Comparison of ENCODE assay signal across 18 cellular contexts in genomic region chr3:189794518-189794917, GRCh38.
"Had no signal": no experiment of that assay in that cellular context is flagged by ENCODE, and none has a peak within 500 bp of the region (broad histone marks: within the 10 kb centered on the region; RNA-seq: fewer than 3 reads in every experiment).

No MANE protein-coding gene starts in this region.

- DNase-seq: activated CD4-positive, alpha-beta memory T cell treated with anti-CD3 and anti-CD28 coated beads for 36 hours; activated CD4-positive, alpha-beta T cell treated with anti-CD3 and anti-CD28 coated beads for 4 hours; activated naive CD4-positive, alpha-beta T cell treated with Interleukin-2 at 50 U/mL for 16 hours; activated naive CD8-positive, alpha-beta T cell treated with anti-CD3 and anti-CD28 coated beads, Interleukin-2, amount 10 ng/mL, durations not matched to agents 7 days and 5 days; amygdala; effector CD8-positive, alpha-beta T cell; foreskin fibroblast; hypothalamus; kidney; right lobe of liver; stimulated activated CD4-positive, alpha-beta T cell treated with anti-CD3 and anti-CD28 coated beads, Interleukin-4, amount 100 ng/mL, for 1 hour; stimulated activated naive CD8-positive, alpha-beta T cell treated with anti-CD3 and anti-CD28 coated beads, Interleukin-15, amount 100 ng/mL, for 72 hours had no signal

- H3K27me3 ChIP-seq: cardiac muscle cell, right lobe of liver had no signal

- H3K4me1 ChIP-seq: parathyroid adenoma, right lobe of liver had no signal

- H3K4me3 ChIP-seq: cardiac muscle cell, lung, right lobe of liver, smooth muscle cell had no signal

- ATAC-seq: left lobe of liver; right lobe of liver; stimulated activated naive CD8-positive, alpha-beta T cell treated with anti-CD3 and anti-CD28 coated beads, Interleukin-15, amount 100 ng/mL, for 72 hours; WTC11 had no signal

- H3K9me3 ChIP-seq: right lobe of liver had no signal

- H3K27ac ChIP-seq: cardiac muscle cell, parathyroid adenoma, right lobe of liver had no signal

- H3K36me3 ChIP-seq: cardiac muscle cell, right lobe of liver had no signal
